18 cellular contexts compared by ENCODE assay signal in genomic region chr17:43342601-43342905, GRCh38. TPM values are rescaled to one million over a fixed set of nuclear protein-coding genes. Genes with fewer than 3 reads are reported as not detected.
DNase-seq lines count a peak whose midpoint lies in the region; ATAC-seq and TF ChIP-seq lines count a peak whose summit lies in the region.
"Had no signal": no experiment of that assay in that cellular context is flagged by ENCODE, and none has a peak within 500 bp of the region (broad histone marks: within the 10 kb centered on the region; RNA-seq: fewer than 3 reads in every experiment).

No MANE protein-coding gene starts in this region.

- TF ChIP-seq CTCF in HFFc6 (IDR thresholded peaks at IDR 0.05) (no peak), nephron progenitor cell (IDR thresholded peaks at IDR 0.05) (no peak)

- DNase-seq in activated T-cell treated with anti-CD3 and anti-CD28 coated beads, Interleukin-2, amount 50 U/mL, for 24 hours: no peak
- DNase-seq in activated T-cell treated with anti-CD3 and anti-CD28 coated beads, Interleukin-2, amount 50 U/mL, for 48 hours: no peak
- DNase-seq in HFFc6: no peak
- no peak for DNase-seq in activated naive CD8-positive, alpha-beta T cell treated with anti-CD3 and anti-CD28 coated beads for 36 hours
- DNase-seq in nephron progenitor cell: no peak
- no peak for DNase-seq in Kasumi-1 (lab: John Stamatoyannopoulos, UW)
- DNase-seq in NCI-H510A (lab: John Stamatoyannopoulos, UW): no peak
- DNase-seq: ACHN, activated B cell treated with CpG ODN at 0.5 μM for 24 hours, activated gamma-delta T cell treated with Interleukin-2 at 50 U/mL for 16 hours, colonic mucosa, Karpas-422, NCI-H2081 treated with DMSO at 0.1 percent for 48 hours, NCI-H524, occipital lobe, testis had no signal

- peak overlapping the region; percentile 99 for H3K27ac Mint-ChIP-seq in activated T-cell treated with anti-CD3 and anti-CD28 coated beads, Interleukin-2, amount 50 U/mL, for 24 hours
- H3K27ac Mint-ChIP-seq in HFFc6: no peak overlapping the region; the same call in 1 of the 2 replicates
- H3K27ac Mint-ChIP-seq in activated naive CD8-positive, alpha-beta T cell treated with anti-CD3 and anti-CD28 coated beads for 36 hours: peak overlapping the region; percentile 87
- H3K27ac Mint-ChIP-seq in nephron progenitor cell: no peak overlapping the region
- H3K27ac Mint-ChIP-seq: activated B cell treated with CpG ODN at 0.5 μM for 24 hours, CD14-positive monocyte had no signal

- H3K27me3 Mint-ChIP-seq in activated T-cell treated with anti-CD3 and anti-CD28 coated beads, Interleukin-2, amount 50 U/mL, for 24 hours: peaks cover 19% of the 10 kb centered on the region
- H3K27me3 Mint-ChIP-seq in HFFc6 (ENCODE audit: insufficient read depth) (peaks cover 5% of the 10 kb centered on the region), nephron progenitor cell (ENCODE audit: low read depth, poor library complexity) (peaks cover 6% of the 10 kb centered on the region)
- no peaks in the 10 kb centered on the region for H3K27me3 Mint-ChIP-seq in activated naive CD8-positive, alpha-beta T cell treated with anti-CD3 and anti-CD28 coated beads for 36 hours
- H3K27me3 Mint-ChIP-seq: activated B cell treated with CpG ODN at 0.5 μM for 24 hours had no signal

- H3K4me1 Mint-ChIP-seq in activated T-cell treated with anti-CD3 and anti-CD28 coated beads, Interleukin-2, amount 50 U/mL, for 24 hours (ENCODE audit: low read depth): peaks cover 45% of the 10 kb centered on the region
- H3K4me1 Mint-ChIP-seq in HFFc6 (ENCODE audit: low read depth) (peaks cover 40% of the 10 kb centered on the region), nephron progenitor cell (peaks cover 67% of the 10 kb centered on the region)
- H3K4me1 Mint-ChIP-seq in activated naive CD8-positive, alpha-beta T cell treated with anti-CD3 and anti-CD28 coated beads for 36 hours: peaks cover 24% of the 10 kb centered on the region

- H3K9me3 Mint-ChIP-seq in activated T-cell treated with anti-CD3 and anti-CD28 coated beads, Interleukin-2, amount 50 U/mL, for 24 hours: peaks cover 2% of the 10 kb centered on the region
- peaks cover 10% of the 10 kb centered on the region for H3K9me3 Mint-ChIP-seq in HFFc6
- peaks cover 3% of the 10 kb centered on the region for H3K9me3 Mint-ChIP-seq in activated naive CD8-positive, alpha-beta T cell treated with anti-CD3 and anti-CD28 coated beads for 36 hours
- H3K9me3 Mint-ChIP-seq in nephron progenitor cell: peaks cover 29% of the 10 kb centered on the region

- no peaks in the 10 kb centered on the region for H3K36me3 Mint-ChIP-seq in activated T-cell treated with anti-CD3 and anti-CD28 coated beads, Interleukin-2, amount 50 U/mL, for 24 hours (ENCODE audit: low read depth)
- H3K36me3 Mint-ChIP-seq in HFFc6 (ENCODE audit: low read depth): peaks cover 15% of the 10 kb centered on the region; the same call in 1 of the 2 replicates
- H3K36me3 Mint-ChIP-seq in activated naive CD8-positive, alpha-beta T cell treated with anti-CD3 and anti-CD28 coated beads for 36 hours: peaks cover 11% of the 10 kb centered on the region
- peaks cover 28% of the 10 kb centered on the region for H3K36me3 Mint-ChIP-seq in nephron progenitor cell (ENCODE audit: low read depth)
- H3K36me3 Mint-ChIP-seq: CD14-positive monocyte had no signal

- ATAC-seq in HG03520 (IDR thresholded peaks at IDR 0.05; ENCODE audit: unreplicated experiment): no peak

- peak overlapping the region; percentile 38 for H3K4me3 Mint-ChIP-seq in activated T-cell treated with anti-CD3 and anti-CD28 coated beads, Interleukin-2, amount 50 U/mL, for 24 hours
- H3K4me3 Mint-ChIP-seq in HFFc6 (peak overlapping the region; percentile 73; the same call in 1 of the 2 replicates), nephron progenitor cell (peak overlapping the region; percentile 26)
- peak overlapping the region; percentile 22 for H3K4me3 Mint-ChIP-seq in activated naive CD8-positive, alpha-beta T cell treated with anti-CD3 and anti-CD28 coated beads for 36 hours
- H3K4me3 Mint-ChIP-seq: activated B cell treated with CpG ODN at 0.5 μM for 24 hours, CD14-positive monocyte had no signal

RNA-seq across cellular contexts. Expression of gene ARL4D, which starts 56.2 kb away (rescaled TPM):
- 10 to 100 TPM; 24.9 to 27.5 (median 26.3) TPM for total RNA-seq in HFFc6 (2021; fragmentation: NEBNext Ultra II Directional; extraction: Animal tissue kit (Norgen Biotek cat#: 25700))
- 1 to 10 TPM; 2.5 to 3.6 TPM for total RNA-seq in activated naive CD8-positive, alpha-beta T cell treated with anti-CD3 and anti-CD28 coated beads for 36 hours

Comparison
In these comparisons a context has a peak if more than half of its experiments do, and no peak if none do; other contexts are left out.
1. H3K27ac Mint-ChIP-seq: peak in activated T-cell treated with anti-CD3 and anti-CD28 coated beads, Interleukin-2, amount 50 U/mL, for 24 hours (single experiment) and activated naive CD8-positive, alpha-beta T cell treated with anti-CD3 and anti-CD28 coated beads for 36 hours (single experiment); none in HFFc6 (single experiment) and nephron progenitor cell (single experiment).
2. H3K4me3 Mint-ChIP-seq: peak in every context shown above with its lines; median percentile 73 in HFFc6; 38 in activated T-cell treated with anti-CD3 and anti-CD28 coated beads, Interleukin-2, amount 50 U/mL, for 24 hours; 26 in nephron progenitor cell; 22 in activated naive CD8-positive, alpha-beta T cell treated with anti-CD3 and anti-CD28 coated beads for 36 hours.
3. RNA of gene ARL4D, which starts 56.2 kb away (total RNA-seq): 24.9 to 27.5 TPM in HFFc6; 2.5 to 3.6 TPM in activated naive CD8-positive, alpha-beta T cell treated with anti-CD3 and anti-CD28 coated beads for 36 hours; every median in the first group is over 4 times any median in the second.